ENCODE assay signal across 8 cellular contexts in genomic region chr14:23093993-23094665, GRCh38. TPM values are rescaled to one million over a fixed set of nuclear protein-coding genes. Genes with fewer than 3 reads are reported as not detected.
DNase-seq lines count a peak whose midpoint lies in the region; TF ChIP-seq lines count a peak whose summit lies in the region.

No MANE protein-coding gene starts in this region.

- TF ChIP-seq CTCF in WERI-Rb-1 (IDR thresholded peaks at IDR 0.05; ENCODE audit: low read depth, low read length): 0 out of 2 replicates have a peak, but pooled peaks have one; percentile 9
- no peak for TF ChIP-seq CTCF in thyroid gland (IDR thresholded peaks at IDR 0.05)

- H3K27ac ChIP-seq in WERI-Rb-1: peak overlapping the region; percentile 96
- peak overlapping the region; percentile 86 to 99 (median 98) for H3K27ac ChIP-seq in thyroid gland

- no peaks in the 10 kb centered on the region for H3K27me3 ChIP-seq in WERI-Rb-1 (ENCODE audit: insufficient read depth, low read depth, severe bottlenecking)
- H3K27me3 ChIP-seq in thyroid gland: no peaks in the 10 kb centered on the region

- H3K4me1 ChIP-seq in thyroid gland: peaks cover 36 to 51% of the 10 kb centered on the region in 2 donors

- intact Hi-C loops in thyroid gland (cut with DNase I): no loop called here

- H3K36me3 ChIP-seq in WERI-Rb-1: peaks cover 65% of the 10 kb centered on the region
- H3K36me3 ChIP-seq in thyroid gland: peaks cover 18 to 33% of the 10 kb centered on the region in 2 donors

- WGBS in thyroid gland, 2 donors: 1% methylated on average over 14 of the region's 14 CpGs

- H3K4me3 ChIP-seq in WERI-Rb-1 (ENCODE audit: low read depth, low read length) (peak overlapping the region; percentile 90), iPS-18c (ENCODE audit: insufficient read depth, low read depth, low read length) (peak overlapping the region; percentile 100), thyroid gland (replicated peaks in 1 of 3) (peak overlapping the region; percentile 54 to 94 (median 69))

- peak; percentile 42 for DNase-seq in activated effector memory CD4-positive, alpha-beta T cell treated with anti-CD3 and anti-CD28 coated beads, Interleukin-2, amount 50 U/mL, for 16 hours
- no peak for DNase-seq in activated effector memory CD4-positive, alpha-beta T cell treated with Interleukin-2 at 50 U/mL for 16 hours
- DNase-seq in WERI-Rb-1 (no peak), thyroid gland (peak in 1 of 2 donors; percentile 24), SW480 (ENCODE audit: low spot score) (no peak), SW 1271 (lab: John Stamatoyannopoulos, UW) (no peak), dermis blood vessel endothelial cell (no peak)

- TF ChIP-seq POLR2A in thyroid gland (IDR thresholded peaks at IDR 0.05): no peak

- no peaks in the 10 kb centered on the region for H3K9me3 ChIP-seq in WERI-Rb-1 (ENCODE audit: severe bottlenecking)
- H3K9me3 ChIP-seq in iPS-18c (ENCODE audit: control insufficient read depth, insufficient read depth, low read length): no peaks in the 10 kb centered on the region
- no peaks in the 10 kb centered on the region for H3K9me3 ChIP-seq in thyroid gland

RNA-seq across cellular contexts. Expression of gene ACIN1, which starts 0.8 kb away (rescaled TPM):
- total RNA-seq in thyroid gland (100 to 1,000 TPM; 143 to 195 (median 152) TPM), dermis blood vessel endothelial cell (65.2 and 76.2 TPM in 2 replicates)

RNA-seq across cellular contexts. Expression of gene C14orf119, which starts 1.2 kb away (rescaled TPM):
- total RNA-seq in thyroid gland (10 to 100 TPM; 21.3 to 37.1 (median 28.9) TPM), dermis blood vessel endothelial cell (43.0 and 52.2 TPM in 2 replicates)

RNA-seq across cellular contexts. Expression of gene CIROP, which starts 10.7 kb away (rescaled TPM):
- total RNA-seq in thyroid gland (under 1 TPM in 1 of 4 donors, not detected in 3; 0.11 TPM), dermis blood vessel endothelial cell (not detected in 2 replicates)

RNA-seq across cellular contexts. Expression of gene CEBPE, which starts 24.9 kb away (rescaled TPM):
- not detected for total RNA-seq in thyroid gland
- not detected in 2 replicates for total RNA-seq in dermis blood vessel endothelial cell

RNA-seq across cellular contexts. Expression of gene CDH24, which starts 36.8 kb away (rescaled TPM):
- total RNA-seq in thyroid gland (1 to 10 TPM; 2.9 to 7.8 (median 5.6) TPM), dermis blood vessel endothelial cell (7.5 and 16.3 TPM in 2 replicates)
